In the genomic region with DNA sequence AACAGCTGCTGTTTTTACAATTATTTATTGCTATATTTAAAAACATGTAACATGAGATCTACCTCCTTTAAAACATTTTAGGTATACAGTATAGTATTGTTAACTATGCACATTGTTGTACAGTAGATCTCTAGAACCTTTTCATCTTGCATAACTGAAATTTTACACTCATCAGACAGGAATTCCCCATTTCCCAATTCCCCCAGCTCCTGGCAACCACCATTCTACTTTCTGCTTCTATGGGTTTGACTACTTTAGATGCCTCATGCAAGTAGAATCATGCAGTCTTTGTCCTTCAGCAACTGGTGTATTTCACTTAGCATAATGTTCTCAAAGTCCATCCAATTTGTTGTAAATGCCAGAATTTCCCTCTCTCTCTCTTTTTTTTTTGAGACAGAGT, we compare ENCODE assay signal across 17 cellular contexts. TPM values are rescaled to one million over a fixed set of nuclear protein-coding genes. Genes with fewer than 3 reads are reported as not detected.
DNase-seq lines count a peak whose midpoint lies in the region; ATAC-seq and TF ChIP-seq lines count a peak whose summit lies in the region.
"Had no signal": no experiment of that assay in that cellular context is flagged by ENCODE, and none has a peak within 500 bp of the region (broad histone marks: within the 10 kb centered on the region; RNA-seq: fewer than 3 reads in every experiment).

No MANE protein-coding gene starts in this region.

- H3K27ac ChIP-seq in PC-9 (no peak overlapping the region), mesenchymal stem cell (ENCODE audit: low read length, poor library complexity, severe bottlenecking) (no peak overlapping the region)
- H3K27ac ChIP-seq: body of pancreas, hepatocyte, left ventricle myocardium inferior, sigmoid colon had no signal

- no peak overlapping the region for H2BK120ac ChIP-seq in mesenchymal stem cell (ENCODE audit: low read depth, low read length)

- no peak overlapping the region for H3K18ac ChIP-seq in mesenchymal stem cell (ENCODE audit: low read depth in 1 of 2, low read length in 2 of 2)

- no peak overlapping the region for H3K4me2 ChIP-seq in PC-9
- no peak overlapping the region for H3K4me2 ChIP-seq in mesenchymal stem cell (ENCODE audit: low read length, poor library complexity, severe bottlenecking)
- H3K4me2 ChIP-seq: hepatocyte had no signal

- H2BK12ac ChIP-seq in mesenchymal stem cell (ENCODE audit: low read length in 2 of 2), result no peak overlapping the region

- H4K91ac ChIP-seq in mesenchymal stem cell (ENCODE audit: low read length), result no peak overlapping the region

- intact Hi-C loops in PC-9 (cut with micrococcal nuclease; ENCODE audit: unreplicated experiment), result no loop called here

- H3K4me1 Mint-ChIP-seq in osteocyte (ENCODE audit: unreplicated experiment), result no peaks in the 10 kb centered on the region
- H3K4me1 Mint-ChIP-seq: activated CD4-positive, alpha-beta T cell treated with anti-CD3 and anti-CD28 coated beads, Interleukin-2, amount 10 ng/mL, durations not matched to agents 7 days and 5 days; nephron had no signal

- no peak overlapping the region for H4K8ac ChIP-seq in mesenchymal stem cell (ENCODE audit: low read length)

- H3K36me3 ChIP-seq in PC-9 (ENCODE audit: low read depth), result no peaks in the 10 kb centered on the region
- H3K36me3 ChIP-seq in mesenchymal stem cell (ENCODE audit: control insufficient read depth in 1 of 2, insufficient read depth in 2 of 2, low read depth in 1 of 2, low read length in 2 of 2), result no peaks in the 10 kb centered on the region
- H3K36me3 ChIP-seq: left ventricle myocardium inferior, sigmoid colon had no signal

- no peak for TF ChIP-seq CTCF in PC-9 (conservative IDR thresholded peaks at IDR 0.05)
- TF ChIP-seq CTCF in cardiac fibroblast (IDR thresholded peaks at IDR 0.05; ENCODE audit: low read depth, low read length), result no peak
- TF ChIP-seq CTCF in osteocyte (IDR thresholded peaks at IDR 0.05), result no peak

- POLR2A ChIA-PET in PC-9 (lab: Charles Lee; ENCODE audit: unreplicated experiment), result no interaction called here

- H4K20me1 ChIP-seq in PC-9 (ENCODE audit: insufficient read depth), result no peaks in the 10 kb centered on the region

- H3F3A ChIP-seq in PC-9 (ENCODE audit: insufficient read depth, low read depth), result peaks cover 4% of the 10 kb centered on the region; the same call in 1 of the 2 replicates

- H3K27me3 ChIP-seq in PC-9 (ENCODE audit: insufficient read depth, low read depth) (no peaks in the 10 kb centered on the region), mesenchymal stem cell (ENCODE audit: control insufficient read depth in 1 of 2, insufficient read depth in 1 of 2, low read length in 2 of 2) (no peaks in the 10 kb centered on the region)
- H3K27me3 ChIP-seq: body of pancreas, hepatocyte, sigmoid colon had no signal

- H3K4ac ChIP-seq in mesenchymal stem cell (ENCODE audit: low read depth in 1 of 2, low read length in 2 of 2), result no peak overlapping the region

- no peak overlapping the region for H2BK15ac ChIP-seq in mesenchymal stem cell (ENCODE audit: low read depth, poor library complexity, severe bottlenecking)

- ATAC-seq in HG02840 (IDR thresholded peaks at IDR 0.05; ENCODE audit: low FRiP score, unreplicated experiment), result no peak
- ATAC-seq: body of pancreas had no signal

- H3K9ac ChIP-seq in mesenchymal stem cell (ENCODE audit: low read length), result no peak overlapping the region

- peaks cover 18% of the 10 kb centered on the region for H3K9me3 Mint-ChIP-seq in osteocyte (ENCODE audit: unreplicated experiment)

- DNase-seq in EL (peak; percentile 82), PC-9 (peak; percentile 21 to 65), cardiac fibroblast (ENCODE audit: low read depth in 2 of 2) (peak; percentile 56 to 89), mesenchymal stem cell (peak; percentile 23), DMS 273 (lab: John Stamatoyannopoulos, UW; ENCODE audit: unreplicated experiment) (no peak), NCI-H1048 (lab: John Stamatoyannopoulos, UW) (no peak), osteocyte (ENCODE audit: extremely low spot score, unreplicated experiment) (no peak)
- DNase-seq: activated CD4-positive, alpha-beta T cell treated with anti-CD3 and anti-CD28 coated beads, Interleukin-2, amount 10 ng/mL, durations not matched to agents 7 days and 5 days; body of pancreas; CD4-positive, alpha-beta T cell; left ventricle myocardium inferior; NCI-H1105 treated with DMSO at 0.1 percent for 48 hours; sigmoid colon had no signal

- BruUV-seq in PC-9 (replicated peaks; lab: Mats Ljungman, UMichigan), result no TSS peak

- no peaks in the 10 kb centered on the region for H3K79me1 ChIP-seq in mesenchymal stem cell (replicated peaks; ENCODE audit: low read length, poor library complexity, severe bottlenecking)

- H3K4me1 ChIP-seq in PC-9 (replicated peaks; ENCODE audit: insufficient read depth) (0 out of 2 replicates have a peak, but pooled peaks cover 5% of the 10 kb centered on the region), mesenchymal stem cell (ENCODE audit: control insufficient read depth, insufficient read depth, low read depth, low read length) (no peaks in the 10 kb centered on the region)
- H3K4me1 ChIP-seq: body of pancreas, left ventricle myocardium inferior, sigmoid colon had no signal

- H2AFZ ChIP-seq in PC-9 (no peak overlapping the region), mesenchymal stem cell (ENCODE audit: low read depth, low read length) (no peak overlapping the region)
- H2AFZ ChIP-seq: hepatocyte had no signal

- no peak overlapping the region for H2BK5ac ChIP-seq in mesenchymal stem cell (ENCODE audit: low read depth, low read length, poor library complexity, severe bottlenecking)

- CTCF ChIA-PET in PC-9 (lab: Charles Lee), result no interaction called here

- no peak overlapping the region for H3K4me3 Mint-ChIP-seq in osteocyte (ENCODE audit: unreplicated experiment)
- H3K4me3 Mint-ChIP-seq: activated CD4-positive, alpha-beta T cell treated with anti-CD3 and anti-CD28 coated beads, Interleukin-2, amount 10 ng/mL, durations not matched to agents 7 days and 5 days; CD4-positive, alpha-beta T cell; nephron had no signal

- no peak overlapping the region for H3K23ac ChIP-seq in mesenchymal stem cell (ENCODE audit: low read length in 2 of 2)

- H2AK5ac ChIP-seq in mesenchymal stem cell (ENCODE audit: low read length, severe bottlenecking), result no peak overlapping the region

- no peaks in the 10 kb centered on the region for H3K79me2 ChIP-seq in PC-9 (ENCODE audit: low read depth)
- H3K79me2 ChIP-seq: hepatocyte had no signal

- H3K27me3 Mint-ChIP-seq in osteocyte (ENCODE audit: unreplicated experiment), result peaks cover 4% of the 10 kb centered on the region
- H3K27me3 Mint-ChIP-seq: activated CD4-positive, alpha-beta T cell treated with anti-CD3 and anti-CD28 coated beads, Interleukin-2, amount 10 ng/mL, durations not matched to agents 7 days and 5 days had no signal

- H3K27ac Mint-ChIP-seq in osteocyte (ENCODE audit: unreplicated experiment), result no peak overlapping the region
- H3K27ac Mint-ChIP-seq: activated CD4-positive, alpha-beta T cell treated with anti-CD3 and anti-CD28 coated beads, Interleukin-2, amount 10 ng/mL, durations not matched to agents 7 days and 5 days; CD4-positive, alpha-beta T cell; nephron had no signal

- H3K14ac ChIP-seq in mesenchymal stem cell (ENCODE audit: low read length in 2 of 2), result no peak overlapping the region

- no peaks in the 10 kb centered on the region for H3K9me2 ChIP-seq in PC-9 (ENCODE audit: insufficient read depth)

- H3K4me3 ChIP-seq in PC-9 (no peak overlapping the region), cardiac fibroblast (replicated peaks in 1 of 2; ENCODE audit: low read depth in 2 of 2, low read length in 2 of 2) (no peak overlapping the region), mesenchymal stem cell (ENCODE audit: insufficient read depth in 1 of 2, low read depth in 1 of 2, low read length in 2 of 2) (no peak overlapping the region)
- H3K4me3 ChIP-seq: body of pancreas, hepatocyte, left ventricle myocardium inferior, sigmoid colon had no signal

- H3K36me3 Mint-ChIP-seq in osteocyte (ENCODE audit: unreplicated experiment), result no peaks in the 10 kb centered on the region

- H3K9me3 ChIP-seq in PC-9 (ENCODE audit: insufficient read depth, low read depth), result no peaks in the 10 kb centered on the region
- H3K9me3 ChIP-seq in mesenchymal stem cell (ENCODE audit: control insufficient read depth, low read length), result peaks cover 6% of the 10 kb centered on the region
- H3K9me3 ChIP-seq: body of pancreas had no signal

RNA-seq across cellular contexts. Expression of gene LSM6, which starts 9.7 kb away (rescaled TPM):
- 43.3 and 45.6 TPM in 2 replicates for total RNA-seq in PC-9 (2021)
- 19.8 TPM for polyA plus RNA-seq in mesenchymal stem cell (2013, experiment 1 of 2)
- 22.2 TPM for polyA plus RNA-seq in mesenchymal stem cell (2013, experiment 2 of 2)
- 19.9 and 24.2 TPM in 2 replicates for total RNA-seq in osteocyte

RNA-seq across cellular contexts. Expression of gene REELD1, which starts 48.5 kb away (rescaled TPM):
- total RNA-seq in PC-9 (2021) (not detected in 2 replicates), osteocyte (not detected in 2 replicates)
- 0.03 TPM for polyA plus RNA-seq in mesenchymal stem cell (2013, experiment 1 of 2)
- 0.03 TPM for polyA plus RNA-seq in mesenchymal stem cell (2013, experiment 2 of 2)
- total RNA-seq: hepatocyte, left ventricle myocardium inferior, NCI-H460 had no signal
- polyA plus RNA-seq: hepatocyte had no signal

Comparison
In these comparisons a context has a peak if more than half of its experiments do, and no peak if none do; other contexts are left out.
1. DNase-seq: peak in EL (single experiment), PC-9 (2 of 2), cardiac fibroblast (2 of 2) and mesenchymal stem cell (single experiment); none in DMS 273 (single experiment), NCI-H1048 (single experiment) and osteocyte (single experiment).